Comparison of ENCODE assay signal across 1 cellular context in the genomic region with DNA sequence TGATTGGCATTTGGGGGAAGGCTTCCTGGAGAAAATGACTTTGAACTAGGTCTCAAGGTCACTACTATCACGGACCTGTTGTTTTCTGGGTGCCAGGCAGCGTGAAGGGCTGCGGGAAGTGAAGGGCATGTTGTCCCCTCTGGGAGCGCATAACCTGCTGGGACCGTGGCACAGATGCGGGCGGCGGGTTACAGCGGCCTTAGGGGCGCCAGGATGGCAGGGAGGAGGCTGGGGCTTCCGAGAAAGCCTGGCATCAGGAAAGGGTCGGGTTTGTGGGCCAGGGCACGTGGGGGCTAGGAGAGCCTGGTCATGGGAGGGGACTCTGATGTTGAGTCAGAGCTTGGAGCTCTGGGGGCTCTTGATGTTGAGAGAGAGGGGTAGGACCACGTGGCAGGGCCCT.
TF ChIP-seq lines count a peak whose summit lies in the region.

No MANE protein-coding gene starts in this region.

TF ChIP-seq in H1, 55 proteins besides CTCF, POLR2A, EP300 and RAD21:
- TF ChIP-seq, protein P1, sequence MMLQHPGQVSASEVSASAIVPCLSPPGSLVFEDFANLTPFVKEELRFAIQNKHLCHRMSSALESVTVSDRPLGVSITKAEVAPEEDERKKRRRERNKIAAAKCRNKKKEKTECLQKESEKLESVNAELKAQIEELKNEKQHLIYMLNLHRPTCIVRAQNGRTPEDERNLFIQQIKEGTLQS (IDR thresholded peaks at IDR 0.05; ENCODE audit: insufficient read depth, low read depth, low read length) = no peak
- TF ChIP-seq TAF7 (optimal IDR thresholded peaks at IDR 0.05; ENCODE audit: borderline replicate concordance, low read depth, low read length) (no peak), RXRA (IDR thresholded peaks at IDR 0.05; ENCODE audit: insufficient read depth, low read depth, low read length) (no peak), SUZ12 (IDR thresholded peaks at IDR 0.05; ENCODE audit: low read length) (no peak), TAF1 (IDR thresholded peaks at IDR 0.05; ENCODE audit: low read depth, low read length) (no peak), GTF2F1 (IDR thresholded peaks at IDR 0.05; ENCODE audit: borderline replicate concordance, low read depth, low read length) (no peak), EZH2 (IDR thresholded peaks at IDR 0.05; ENCODE audit: low read depth, low read length, severe bottlenecking) (no peak), SIX5 (IDR thresholded peaks at IDR 0.05; ENCODE audit: low read depth, low read length) (no peak), JUND (IDR thresholded peaks at IDR 0.05; ENCODE audit: low read length) (no peak), CBX5 (IDR thresholded peaks at IDR 0.05; ENCODE audit: low read depth, low read length) (no peak), RNF2 (IDR thresholded peaks at IDR 0.05; ENCODE audit: borderline replicate concordance, low read depth, low read length, missing control alignments, poor library complexity, severe bottlenecking) (no peak), TCF12 (IDR thresholded peaks at IDR 0.05; ENCODE audit: low read depth, low read length) (no peak), CREB1 (IDR thresholded peaks at IDR 0.05) (no peak), PHF8 (conservative IDR thresholded peaks at IDR 0.05; ENCODE audit: low read depth, low read length) (no peak), POLR2AphosphoS5 (IDR thresholded peaks at IDR 0.05; ENCODE audit: low read depth, low read length) (no peak), SRF (IDR thresholded peaks at IDR 0.05; ENCODE audit: low read depth, low read length) (no peak)
- TF ChIP-seq, protein P2, sequence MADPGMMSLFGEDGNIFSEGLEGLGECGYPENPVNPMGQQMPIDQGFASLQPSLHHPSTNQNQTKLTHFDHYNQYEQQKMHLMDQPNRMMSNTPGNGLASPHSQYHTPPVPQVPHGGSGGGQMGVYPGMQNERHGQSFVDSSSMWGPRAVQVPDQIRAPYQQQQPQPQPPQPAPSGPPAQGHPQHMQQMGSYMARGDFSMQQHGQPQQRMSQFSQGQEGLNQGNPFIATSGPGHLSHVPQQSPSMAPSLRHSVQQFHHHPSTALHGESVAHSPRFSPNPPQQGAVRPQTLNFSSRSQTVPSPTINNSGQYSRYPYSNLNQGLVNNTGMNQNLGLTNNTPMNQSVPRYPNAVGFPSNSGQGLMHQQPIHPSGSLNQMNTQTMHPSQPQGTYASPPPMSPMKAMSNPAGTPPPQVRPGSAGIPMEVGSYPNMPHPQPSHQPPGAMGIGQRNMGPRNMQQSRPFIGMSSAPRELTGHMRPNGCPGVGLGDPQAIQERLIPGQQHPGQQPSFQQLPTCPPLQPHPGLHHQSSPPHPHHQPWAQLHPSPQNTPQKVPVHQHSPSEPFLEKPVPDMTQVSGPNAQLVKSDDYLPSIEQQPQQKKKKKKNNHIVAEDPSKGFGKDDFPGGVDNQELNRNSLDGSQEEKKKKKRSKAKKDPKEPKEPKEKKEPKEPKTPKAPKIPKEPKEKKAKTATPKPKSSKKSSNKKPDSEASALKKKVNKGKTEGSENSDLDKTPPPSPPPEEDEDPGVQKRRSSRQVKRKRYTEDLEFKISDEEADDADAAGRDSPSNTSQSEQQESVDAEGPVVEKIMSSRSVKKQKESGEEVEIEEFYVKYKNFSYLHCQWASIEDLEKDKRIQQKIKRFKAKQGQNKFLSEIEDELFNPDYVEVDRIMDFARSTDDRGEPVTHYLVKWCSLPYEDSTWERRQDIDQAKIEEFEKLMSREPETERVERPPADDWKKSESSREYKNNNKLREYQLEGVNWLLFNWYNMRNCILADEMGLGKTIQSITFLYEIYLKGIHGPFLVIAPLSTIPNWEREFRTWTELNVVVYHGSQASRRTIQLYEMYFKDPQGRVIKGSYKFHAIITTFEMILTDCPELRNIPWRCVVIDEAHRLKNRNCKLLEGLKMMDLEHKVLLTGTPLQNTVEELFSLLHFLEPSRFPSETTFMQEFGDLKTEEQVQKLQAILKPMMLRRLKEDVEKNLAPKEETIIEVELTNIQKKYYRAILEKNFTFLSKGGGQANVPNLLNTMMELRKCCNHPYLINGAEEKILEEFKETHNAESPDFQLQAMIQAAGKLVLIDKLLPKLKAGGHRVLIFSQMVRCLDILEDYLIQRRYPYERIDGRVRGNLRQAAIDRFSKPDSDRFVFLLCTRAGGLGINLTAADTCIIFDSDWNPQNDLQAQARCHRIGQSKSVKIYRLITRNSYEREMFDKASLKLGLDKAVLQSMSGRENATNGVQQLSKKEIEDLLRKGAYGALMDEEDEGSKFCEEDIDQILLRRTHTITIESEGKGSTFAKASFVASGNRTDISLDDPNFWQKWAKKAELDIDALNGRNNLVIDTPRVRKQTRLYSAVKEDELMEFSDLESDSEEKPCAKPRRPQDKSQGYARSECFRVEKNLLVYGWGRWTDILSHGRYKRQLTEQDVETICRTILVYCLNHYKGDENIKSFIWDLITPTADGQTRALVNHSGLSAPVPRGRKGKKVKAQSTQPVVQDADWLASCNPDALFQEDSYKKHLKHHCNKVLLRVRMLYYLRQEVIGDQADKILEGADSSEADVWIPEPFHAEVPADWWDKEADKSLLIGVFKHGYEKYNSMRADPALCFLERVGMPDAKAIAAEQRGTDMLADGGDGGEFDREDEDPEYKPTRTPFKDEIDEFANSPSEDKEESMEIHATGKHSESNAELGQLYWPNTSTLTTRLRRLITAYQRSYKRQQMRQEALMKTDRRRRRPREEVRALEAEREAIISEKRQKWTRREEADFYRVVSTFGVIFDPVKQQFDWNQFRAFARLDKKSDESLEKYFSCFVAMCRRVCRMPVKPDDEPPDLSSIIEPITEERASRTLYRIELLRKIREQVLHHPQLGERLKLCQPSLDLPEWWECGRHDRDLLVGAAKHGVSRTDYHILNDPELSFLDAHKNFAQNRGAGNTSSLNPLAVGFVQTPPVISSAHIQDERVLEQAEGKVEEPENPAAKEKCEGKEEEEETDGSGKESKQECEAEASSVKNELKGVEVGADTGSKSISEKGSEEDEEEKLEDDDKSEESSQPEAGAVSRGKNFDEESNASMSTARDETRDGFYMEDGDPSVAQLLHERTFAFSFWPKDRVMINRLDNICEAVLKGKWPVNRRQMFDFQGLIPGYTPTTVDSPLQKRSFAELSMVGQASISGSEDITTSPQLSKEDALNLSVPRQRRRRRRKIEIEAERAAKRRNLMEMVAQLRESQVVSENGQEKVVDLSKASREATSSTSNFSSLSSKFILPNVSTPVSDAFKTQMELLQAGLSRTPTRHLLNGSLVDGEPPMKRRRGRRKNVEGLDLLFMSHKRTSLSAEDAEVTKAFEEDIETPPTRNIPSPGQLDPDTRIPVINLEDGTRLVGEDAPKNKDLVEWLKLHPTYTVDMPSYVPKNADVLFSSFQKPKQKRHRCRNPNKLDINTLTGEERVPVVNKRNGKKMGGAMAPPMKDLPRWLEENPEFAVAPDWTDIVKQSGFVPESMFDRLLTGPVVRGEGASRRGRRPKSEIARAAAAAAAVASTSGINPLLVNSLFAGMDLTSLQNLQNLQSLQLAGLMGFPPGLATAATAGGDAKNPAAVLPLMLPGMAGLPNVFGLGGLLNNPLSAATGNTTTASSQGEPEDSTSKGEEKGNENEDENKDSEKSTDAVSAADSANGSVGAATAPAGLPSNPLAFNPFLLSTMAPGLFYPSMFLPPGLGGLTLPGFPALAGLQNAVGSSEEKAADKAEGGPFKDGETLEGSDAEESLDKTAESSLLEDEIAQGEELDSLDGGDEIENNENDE (IDR thresholded peaks at IDR 0.05; ENCODE audit: insufficient replicate concordance, low read length) = no peak
